In the genomic region with DNA sequence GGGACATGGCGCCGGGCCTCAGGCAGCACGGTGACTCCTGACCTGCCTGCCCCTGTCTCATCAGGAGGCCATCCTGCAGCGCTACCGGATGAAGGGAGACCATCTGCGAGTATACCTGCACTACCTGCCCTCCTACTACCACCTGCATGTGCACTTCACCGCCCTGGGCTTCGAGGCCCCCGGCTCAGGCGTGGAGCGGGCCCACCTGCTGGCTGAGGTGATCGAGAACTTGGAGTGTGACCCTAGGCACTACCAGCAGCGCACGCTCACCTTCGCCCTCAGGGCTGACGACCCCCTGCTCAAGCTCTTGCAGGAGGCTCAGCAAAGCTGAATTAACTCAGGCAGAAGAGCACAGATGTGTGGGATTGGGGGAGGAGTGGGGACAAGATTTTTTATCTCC, we compare ENCODE assay signal across 13 cellular contexts. TPM values are rescaled to one million over a fixed set of nuclear protein-coding genes. Genes with fewer than 3 reads are reported as not detected.
DNase-seq lines count a peak whose midpoint lies in the region; ATAC-seq and TF ChIP-seq lines count a peak whose summit lies in the region.
"Had no signal": no experiment of that assay in that cellular context is flagged by ENCODE, and none has a peak within 500 bp of the region (broad histone marks: within the 10 kb centered on the region; RNA-seq: fewer than 3 reads in every experiment).

No MANE protein-coding gene starts in this region.

- H3K27me3 Mint-ChIP-seq in CD8-positive, alpha-beta T cell (ENCODE audit: low read depth): no peaks in the 10 kb centered on the region
- H3K27me3 Mint-ChIP-seq: IgD-negative memory B cell had no signal

- no peak overlapping the region for H3K4me3 ChIP-seq in BLaER1 treated with 17β-estradiol and CSF1 and Interleukin-3, amounts not matched to agents 10 nM and 100 nM
- H3K4me3 ChIP-seq in WERI-Rb-1 (ENCODE audit: low read depth, low read length): no peak overlapping the region
- no peak overlapping the region for H3K4me3 ChIP-seq in heart left ventricle
- no peak overlapping the region for H3K4me3 ChIP-seq in sigmoid colon
- H3K4me3 ChIP-seq in CD8-positive, alpha-beta T cell (ENCODE audit: low read depth, low read length): no peak overlapping the region

- peak overlapping the region in 2 of 11 experiments; percentile 40 to 57; a peak in 1 of 22 replicates for H3K9ac ChIP-seq in BLaER1 treated with 17β-estradiol and CSF1 and Interleukin-3, amounts not matched to agents 10 nM and 100 nM

- H3K9me3 ChIP-seq in BLaER1 treated with 17β-estradiol and CSF1 and Interleukin-3, amounts not matched to agents 10 nM and 100 nM (replicated peaks in 1 of 11): no peaks in the 10 kb centered on the region
- H3K9me3 ChIP-seq in WERI-Rb-1 (ENCODE audit: severe bottlenecking): no peaks in the 10 kb centered on the region
- no peaks in the 10 kb centered on the region for H3K9me3 ChIP-seq in heart left ventricle
- no peaks in the 10 kb centered on the region for H3K9me3 ChIP-seq in sigmoid colon
- H3K9me3 ChIP-seq in CD8-positive, alpha-beta T cell (ENCODE audit: low read length): no peaks in the 10 kb centered on the region

- TF ChIP-seq CTCF in WERI-Rb-1 (IDR thresholded peaks at IDR 0.05; ENCODE audit: low read depth, low read length) (no peak), heart left ventricle (IDR thresholded peaks at IDR 0.05) (no peak), sigmoid colon (IDR thresholded peaks at IDR 0.05) (no peak)
- no peak for TF ChIP-seq CTCF in CD8-positive, alpha-beta T cell (IDR thresholded peaks at IDR 0.05)

- H3K36me3 ChIP-seq in BLaER1 treated with 17β-estradiol and CSF1 and Interleukin-3, amounts not matched to agents 10 nM and 100 nM: peaks cover 22 to 60% (median 43%) of the 10 kb centered on the region in 11 experiments; a peak in 21 of 22 replicates
- no peaks in the 10 kb centered on the region; the same call in none of the 2 replicates for H3K36me3 ChIP-seq in WERI-Rb-1
- H3K36me3 ChIP-seq in heart left ventricle: peaks cover 0 to 44% (median 20%) of the 10 kb centered on the region in 9 donors
- H3K36me3 ChIP-seq in sigmoid colon: peaks cover 0 to 42% (median 8%) of the 10 kb centered on the region in 4 donors
- H3K36me3 ChIP-seq in CD8-positive, alpha-beta T cell (ENCODE audit: insufficient read depth, low read length): peaks cover 11% of the 10 kb centered on the region

- intact Hi-C loops in heart left ventricle (cut with DNase I) (loop anchor here in 1 of 10 donors (5.0 kb wide), 1 partner anchor 33 kb away; no protein-coding TSS in a partner anchor), sigmoid colon (cut with DNase I) (no loop called here)
- intact Hi-C loops in CD8-positive, alpha-beta T cell (cut with DNase I, micrococcal nuclease): no loop called here

- H4K20me1 ChIP-seq in BLaER1 treated with 17β-estradiol and CSF1 and Interleukin-3, amounts not matched to agents 10 nM and 100 nM: peaks cover 0 to 72% (median 30%) of the 10 kb centered on the region in 11 experiments; a peak in 18 of 22 replicates

- peaks cover 1% of the 10 kb centered on the region for H3K4me1 Mint-ChIP-seq in CD8-positive, alpha-beta T cell (ENCODE audit: low read depth)
- H3K4me1 Mint-ChIP-seq: IgD-negative memory B cell had no signal

- no peaks in the 10 kb centered on the region for H3K27me3 ChIP-seq in BLaER1 treated with 17β-estradiol and CSF1 and Interleukin-3, amounts not matched to agents 10 nM and 100 nM
- no peaks in the 10 kb centered on the region for H3K27me3 ChIP-seq in WERI-Rb-1 (ENCODE audit: insufficient read depth, low read depth, severe bottlenecking)
- no peaks in the 10 kb centered on the region for H3K27me3 ChIP-seq in heart left ventricle
- H3K27me3 ChIP-seq in sigmoid colon: no peaks in the 10 kb centered on the region
- no peaks in the 10 kb centered on the region for H3K27me3 ChIP-seq in CD8-positive, alpha-beta T cell (ENCODE audit: insufficient read depth, low read length)

- peaks cover 72% of the 10 kb centered on the region for H3K36me3 Mint-ChIP-seq in CD8-positive, alpha-beta T cell

- H3K27ac Mint-ChIP-seq in CD8-positive, alpha-beta T cell: no peak overlapping the region

- H3K4me3 Mint-ChIP-seq in CD8-positive, alpha-beta T cell: no peak overlapping the region
- H3K4me3 Mint-ChIP-seq: IgD-negative memory B cell had no signal

- no peaks in the 10 kb centered on the region for H3K9me3 Mint-ChIP-seq in CD8-positive, alpha-beta T cell
- H3K9me3 Mint-ChIP-seq: IgD-negative memory B cell had no signal

- 93 to 98% (median 95%) methylated on average over 16 of the region's 16 CpGs for WGBS in heart left ventricle, 4 donors
- WGBS in sigmoid colon, 2 donors: 96 to 98% methylated on average over 16 of the region's 16 CpGs

- H3K4me2 ChIP-seq in BLaER1 treated with 17β-estradiol and CSF1 and Interleukin-3, amounts not matched to agents 10 nM and 100 nM: peak overlapping the region; percentile 69 to 89 (median 77)

- H3K27ac ChIP-seq in BLaER1 treated with 17β-estradiol and CSF1 and Interleukin-3, amounts not matched to agents 10 nM and 100 nM: peak overlapping the region in 6 of 11 experiments; percentile 45 to 71 (median 62); a peak in 6 of 22 replicates
- H3K27ac ChIP-seq in WERI-Rb-1 (peak overlapping the region; percentile 74), heart left ventricle (peak overlapping the region in 11 of 12 donors; percentile 61 to 88 (median 65)), sigmoid colon (peak overlapping the region in 3 of 4 donors; percentile 44 to 63 (median 46))
- H3K27ac ChIP-seq in CD8-positive, alpha-beta T cell (ENCODE audit: low read depth, low read length): no peak overlapping the region

- no peak for DNase-seq in WERI-Rb-1
- DNase-seq in heart left ventricle: peak in 3 of 5 donors; percentile 20 to 60 (median 24)
- no peak for DNase-seq in sigmoid colon
- no peak for DNase-seq in SIG-M5 (lab: John Stamatoyannopoulos, UW)
- no peak for DNase-seq in COLO829 (ENCODE audit: low spot score)
- no peak for DNase-seq in CD8-positive, alpha-beta T cell
- DNase-seq: activated gamma-delta T cell, C1 segment of cervical spinal cord, foreskin melanocyte, NCI-H69 had no signal

- CTCF ChIA-PET in CD8-positive, alpha-beta T cell (lab: Charles Lee): no interaction called here

- POLR2A ChIA-PET in CD8-positive, alpha-beta T cell (lab: Charles Lee): interaction anchor here (0.8 kb wide), 1 partner anchor 26 kb away, joined by 3 read pairs; no protein-coding TSS in a partner anchor

- TF ChIP-seq POLR2A in heart left ventricle (IDR thresholded peaks at IDR 0.05): no peak
- TF ChIP-seq POLR2A in sigmoid colon (IDR thresholded peaks at IDR 0.05): no peak

- H3K4me1 ChIP-seq in BLaER1 treated with 17β-estradiol and CSF1 and Interleukin-3, amounts not matched to agents 10 nM and 100 nM: peaks cover 61 to 80% (median 73%) of the 10 kb centered on the region in 10 experiments
- H3K4me1 ChIP-seq in heart left ventricle (peaks cover 13 to 70% (median 56%) of the 10 kb centered on the region in 12 donors), sigmoid colon (peaks cover 0 to 33% (median 26%) of the 10 kb centered on the region in 4 donors)
- H3K4me1 ChIP-seq in CD8-positive, alpha-beta T cell (ENCODE audit: insufficient read depth, low read length): no peaks in the 10 kb centered on the region

- ATAC-seq in heart left ventricle: no peak
- no peak for ATAC-seq in CD8-positive, alpha-beta T cell
- no peak for ATAC-seq in HG02970 (IDR thresholded peaks at IDR 0.05; ENCODE audit: low FRiP score, unreplicated experiment)

- TF ChIP-seq EP300 in sigmoid colon (IDR thresholded peaks at IDR 0.05): no peak

RNA-seq across cellular contexts. Expression of gene ST3GAL4, which starts 10.2 kb away (rescaled TPM):
- total RNA-seq in heart left ventricle: 10 to 100 TPM; 30.6 to 88.5 (median 59.8) TPM
- 100 to 1,000 TPM in 1 of 2 donors, 10 to 100 TPM in 1; 66.1 to 168 TPM for polyA plus RNA-seq in heart left ventricle
- 10 to 100 TPM; 43.1 to 69.2 (median 45.5) TPM for total RNA-seq in sigmoid colon
- polyA plus RNA-seq in sigmoid colon: 100 to 1,000 TPM; 211 to 336 (median 268) TPM
- total RNA-seq in CD8-positive, alpha-beta T cell: 1 to 10 TPM; 2.8 to 3.7 TPM

RNA-seq across cellular contexts. Expression of gene DCPS, which starts 41.4 kb away (rescaled TPM):
- total RNA-seq in heart left ventricle (10 to 100 TPM in 5 of 9 donors, 1 to 10 TPM in 4; 7.7 to 15.5 (median 11.1) TPM), sigmoid colon (1 to 10 TPM; 7.6 to 10.0 (median 9.3) TPM)
- polyA plus RNA-seq in heart left ventricle (10 to 100 TPM in 1 of 2 donors, 1 to 10 TPM in 1; 8.1 to 18.9 TPM), sigmoid colon (10 to 100 TPM in 2 of 3 donors, 1 to 10 TPM in 1; 9.0 to 30.0 (median 15.0) TPM)
- 1 to 10 TPM; 7.3 to 7.5 TPM for total RNA-seq in CD8-positive, alpha-beta T cell

Comparison
In these comparisons a context has a peak if more than half of its experiments do, and no peak if none do; other contexts are left out.
1. DNase-seq: peak in heart left ventricle (3 of 5); none in WERI-Rb-1 (single experiment), sigmoid colon (single experiment), SIG-M5 (single experiment), COLO829 (single experiment) and CD8-positive, alpha-beta T cell (0 of 7).
2. RNA of gene ST3GAL4, which starts 10.2 kb away (total RNA-seq): 30.6 to 88.5 TPM in heart left ventricle and 43.1 to 69.2 TPM in sigmoid colon; 2.8 to 3.7 TPM in CD8-positive, alpha-beta T cell; every median in the first group is over 4 times any median in the second.